ENCODE assay signal across 8 cellular contexts in genomic region chrX:48021026-48021900, GRCh38. TPM values are rescaled to one million over a fixed set of nuclear protein-coding genes. Genes with fewer than 3 reads are reported as not detected.
DNase-seq lines count a peak whose midpoint lies in the region; ATAC-seq and TF ChIP-seq lines count a peak whose summit lies in the region.

No MANE protein-coding gene starts in this region.

- no peaks in the 10 kb centered on the region for H3K27me3 ChIP-seq in HUES6 (ENCODE audit: control insufficient read depth, insufficient read depth, low read length)
- H3K27me3 ChIP-seq in NT2/D1 (ENCODE audit: insufficient read depth, insufficient read length): no peaks in the 10 kb centered on the region
- no peaks in the 10 kb centered on the region for H3K27me3 ChIP-seq in mononuclear cell (ENCODE audit: insufficient read depth, low read length)

- no peak for TF ChIP-seq CTCF in epithelial cell of proximal tubule (conservative IDR thresholded peaks at IDR 0.05; ENCODE audit: low read depth, low read length)

- H3K36me3 ChIP-seq in HUES6 (ENCODE audit: control insufficient read depth, insufficient read depth, low read length): no peaks in the 10 kb centered on the region
- no peaks in the 10 kb centered on the region for H3K36me3 ChIP-seq in NT2/D1 (ENCODE audit: insufficient read depth, insufficient read length, low read length)

- DNase-seq in NT2/D1 (ENCODE audit: low read depth, low spot score) (peak; percentile 68), epithelial cell of proximal tubule (ENCODE audit: low read depth) (no peak), COR-L47 (lab: John Stamatoyannopoulos, UW) (no peak)
- DNase-seq in activated T-cell treated with anti-CD3 and anti-CD28 coated beads, Interleukin-2, amount 50 U/mL, for 1 hour: peak; percentile 83
- DNase-seq in stimulated activated CD8-positive, alpha-beta memory T cell treated with anti-CD3 and anti-CD28 coated beads, Interleukin-15, amount 100 ng/mL, for 48 hours (ENCODE audit: low read depth in 2 of 2): peak; percentile 34 to 42

- H3K9ac ChIP-seq in HUES6 (ENCODE audit: low read length): peak overlapping the region; percentile 98
- peak overlapping the region; percentile 97 for H3K9ac ChIP-seq in NT2/D1 (ENCODE audit: insufficient read length, low read depth)

- peak; percentile 47 for ATAC-seq in GM18505 (IDR thresholded peaks at IDR 0.05; ENCODE audit: unreplicated experiment)

- H3K9me3 ChIP-seq in HUES6 (ENCODE audit: control insufficient read depth, insufficient read depth, low read depth, low read length): peaks cover 10% of the 10 kb centered on the region
- 0 out of 2 replicates have a peak, but pooled peaks cover 9% of the 10 kb centered on the region for H3K9me3 ChIP-seq in NT2/D1 (ENCODE audit: insufficient read depth, low read length)
- no peaks in the 10 kb centered on the region for H3K9me3 ChIP-seq in mononuclear cell (ENCODE audit: low read depth, low read length)

- no peak for TF ChIP-seq POLR2A in GM18505 (IDR thresholded peaks at IDR 0.05; ENCODE audit: borderline replicate concordance, extremely low read depth, insufficient read depth, insufficient read length)

- H3K4me1 ChIP-seq in HUES6 (ENCODE audit: control insufficient read depth, insufficient read depth, low read length) (no peaks in the 10 kb centered on the region), NT2/D1 (ENCODE audit: insufficient read depth, insufficient read length) (no peaks in the 10 kb centered on the region), mononuclear cell (ENCODE audit: insufficient read depth, low read length) (peaks cover 5% of the 10 kb centered on the region)

- H3K27ac ChIP-seq in HUES6 (ENCODE audit: low read depth, low read length): peak overlapping the region; percentile 98

- peak overlapping the region; percentile 80 for H3K4me3 ChIP-seq in HUES6 (ENCODE audit: low read depth, low read length)
- H3K4me3 ChIP-seq in NT2/D1 (ENCODE audit: insufficient read length, low read depth): peak overlapping the region; percentile 69
- H3K4me3 ChIP-seq in epithelial cell of proximal tubule (ENCODE audit: low read depth, low read length): peak overlapping the region; percentile 54
- peak overlapping the region; percentile 67 for H3K4me3 ChIP-seq in mononuclear cell (ENCODE audit: low read length)

RNA-seq across cellular contexts. Expression of gene SPACA5, which starts 14.5 kb away (rescaled TPM):
- total RNA-seq in epithelial cell of proximal tubule: 0.51 TPM in 1 of 2 replicates, not detected in the other
- total RNA-seq in mononuclear cell: not detected

RNA-seq across cellular contexts. Expression of gene ZNF182, which starts 17.5 kb away (rescaled TPM):
- total RNA-seq in epithelial cell of proximal tubule (2.4 TPM in 2 replicates), mononuclear cell (4.6 TPM)

RNA-seq across cellular contexts. Expression of gene ZNF630, which starts 50.2 kb away (rescaled TPM):
- total RNA-seq in epithelial cell of proximal tubule (1.5 and 3.1 TPM in 2 replicates), mononuclear cell (1.6 TPM)

Comparison
In these comparisons a context has a peak if more than half of its experiments do, and no peak if none do; other contexts are left out.
1. DNase-seq: peak in NT2/D1 (single experiment), activated T-cell treated with anti-CD3 and anti-CD28 coated beads, Interleukin-2, amount 50 U/mL, for 1 hour (single experiment) and stimulated activated CD8-positive, alpha-beta memory T cell treated with anti-CD3 and anti-CD28 coated beads, Interleukin-15, amount 100 ng/mL, for 48 hours (2 of 2); none in epithelial cell of proximal tubule (single experiment) and COR-L47 (single experiment).
2. Peak in every context shown above with its lines, with median percentiles within 50 percentile points of each other: H3K4me3 ChIP-seq.